In genomic region chr11:27420722-27421572, GRCh38 we compare ENCODE assay signal across 1 cellular context.
TF ChIP-seq lines count a peak whose summit lies in the region.

No MANE protein-coding gene starts in this region.

TF ChIP-seq in K562, 482 proteins besides CTCF, POLR2A, EP300 and RAD21 (continued from another document and continues in another):
- TF ChIP-seq MITF (IDR thresholded peaks at IDR 0.05) = 0 out of 2 replicates have a peak, but pooled peaks have one; percentile 51
- TF ChIP-seq ZBTB26 (CRISPR knock-in tag; IDR thresholded peaks at IDR 0.05) = 0 out of 2 replicates have a peak, but pooled peaks have one; percentile 21
- no peak for TF ChIP-seq PTBP1 (IDR thresholded peaks at IDR 0.05; ENCODE audit: low read depth, low read length)
- TF ChIP-seq AFF4 (CRISPR knock-in tag; IDR thresholded peaks at IDR 0.05) = 0 out of 2 replicates have a peak, but pooled peaks have one; percentile 46
- no peak for TF ChIP-seq RBM25 (IDR thresholded peaks at IDR 0.05; ENCODE audit: low read depth, low read length, severe bottlenecking)
- TF ChIP-seq NELFE (IDR thresholded peaks at IDR 0.05; ENCODE audit: insufficient read depth, insufficient read length) = no peak
- TF ChIP-seq TAF7 (tag; IDR thresholded peaks at IDR 0.05) = no peak
- TF ChIP-seq ZNF121 (CRISPR knock-in tag; conservative IDR thresholded peaks at IDR 0.05) = no peak
- peak; percentile 96 for TF ChIP-seq LEF1 (IDR thresholded peaks at IDR 0.05)
- TF ChIP-seq SP2 (IDR thresholded peaks at IDR 0.05; ENCODE audit: extremely low read depth, low read depth, low read length, poor library complexity, severe bottlenecking) = no peak
- 0 out of 2 replicates have a peak, but pooled peaks have one; percentile 19 for TF ChIP-seq TRIM28 (IDR thresholded peaks at IDR 0.05)
- peak; percentile 23; the same call in 1 of the 2 replicates for TF ChIP-seq ZNF75A (CRISPR knock-in tag; IDR thresholded peaks at IDR 0.05)
- no peak for TF ChIP-seq RFX7 (CRISPR knock-in tag; IDR thresholded peaks at IDR 0.05)
- no peak for TF ChIP-seq NFXL1 (CRISPR knock-in tag; IDR thresholded peaks at IDR 0.05)
- TF ChIP-seq GATAD2A (IDR thresholded peaks at IDR 0.05) = peak; percentile 79; the same call in 1 of the 2 replicates
- TF ChIP-seq THRA (IDR thresholded peaks at IDR 0.05) = no peak
- TF ChIP-seq ZNF224 (CRISPR knock-in tag; IDR thresholded peaks at IDR 0.05) = no peak
- TF ChIP-seq ELF1 (tag; IDR thresholded peaks at IDR 0.05) = no peak
- TF ChIP-seq RBBP5 (IDR thresholded peaks at IDR 0.05; ENCODE audit: borderline replicate concordance, insufficient read depth, low read length, poor library complexity, severe bottlenecking) = no peak
- 0 out of 2 replicates have a peak, but pooled peaks have one; percentile 22 for TF ChIP-seq JUN (IDR thresholded peaks at IDR 0.05; ENCODE audit: borderline replicate concordance, low read depth, low read length)
- no peak for TF ChIP-seq JUN (CRISPR knock-in tag; IDR thresholded peaks at IDR 0.05; ENCODE audit: borderline replicate concordance)
- TF ChIP-seq SP1 (CRISPR knock-in tag; IDR thresholded peaks at IDR 0.05) = no peak
- peak; percentile 72 for TF ChIP-seq FOSL1 (tag; conservative IDR thresholded peaks at IDR 0.05)
- no peak for TF ChIP-seq KDM5B (IDR thresholded peaks at IDR 0.05; ENCODE audit: insufficient replicate concordance, low read depth, low read length)
- no peak for TF ChIP-seq U2AF1 (optimal IDR thresholded peaks at IDR 0.05; ENCODE audit: low read depth, low read length)
- TF ChIP-seq MEF2D (tag; conservative IDR thresholded peaks at IDR 0.05; ENCODE audit: low read depth) = no peak; the same call in 1 of the 2 replicates
- no peak for TF ChIP-seq ZNF445 (CRISPR knock-in tag; IDR thresholded peaks at IDR 0.05; ENCODE audit: low read depth)
- TF ChIP-seq ZNF146 (CRISPR knock-in tag; IDR thresholded peaks at IDR 0.05; ENCODE audit: unreplicated experiment) = no peak
- TF ChIP-seq ELF4 (CRISPR knock-in tag; IDR thresholded peaks at IDR 0.05) = peak; percentile 71; the same call in 1 of the 2 replicates
- TF ChIP-seq, protein P1, sequence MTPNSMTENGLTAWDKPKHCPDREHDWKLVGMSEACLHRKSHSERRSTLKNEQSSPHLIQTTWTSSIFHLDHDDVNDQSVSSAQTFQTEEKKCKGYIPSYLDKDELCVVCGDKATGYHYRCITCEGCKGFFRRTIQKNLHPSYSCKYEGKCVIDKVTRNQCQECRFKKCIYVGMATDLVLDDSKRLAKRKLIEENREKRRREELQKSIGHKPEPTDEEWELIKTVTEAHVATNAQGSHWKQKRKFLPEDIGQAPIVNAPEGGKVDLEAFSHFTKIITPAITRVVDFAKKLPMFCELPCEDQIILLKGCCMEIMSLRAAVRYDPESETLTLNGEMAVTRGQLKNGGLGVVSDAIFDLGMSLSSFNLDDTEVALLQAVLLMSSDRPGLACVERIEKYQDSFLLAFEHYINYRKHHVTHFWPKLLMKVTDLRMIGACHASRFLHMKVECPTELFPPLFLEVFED (CRISPR knock-in tag; conservative IDR thresholded peaks at IDR 0.05) = peak; percentile 71; the same call in 1 of the 2 replicates
- TF ChIP-seq ZC3H4 (CRISPR knock-in tag; IDR thresholded peaks at IDR 0.05; ENCODE audit: borderline replicate concordance) = no peak
- no peak for TF ChIP-seq ERF (CRISPR knock-in tag; IDR thresholded peaks at IDR 0.05)
- no peak for TF ChIP-seq XRCC3 (IDR thresholded peaks at IDR 0.05)
- TF ChIP-seq FOXJ2 (tag; IDR thresholded peaks at IDR 0.05) = peak; percentile 80; the same call in 1 of the 2 replicates
- TF ChIP-seq PCBP1 (IDR thresholded peaks at IDR 0.05; ENCODE audit: low read depth, low read length, poor library complexity, severe bottlenecking) = no peak
- no peak for TF ChIP-seq TSC22D4 (tag; IDR thresholded peaks at IDR 0.05)
- TF ChIP-seq FOXM1 (IDR thresholded peaks at IDR 0.05; ENCODE audit: low read depth) = peak; percentile 97
- TF ChIP-seq FOXM1 (CRISPR knock-in tag; IDR thresholded peaks at IDR 0.05; ENCODE audit: low read depth) = no peak
- no peak for TF ChIP-seq MED1 (CRISPR knock-in tag; IDR thresholded peaks at IDR 0.05; ENCODE audit: borderline replicate concordance)
- TF ChIP-seq EWSR1 (IDR thresholded peaks at IDR 0.05; ENCODE audit: borderline replicate concordance, low read depth, partially characterized antibody) = no peak
- no peak for TF ChIP-seq FOXK2 (conservative IDR thresholded peaks at IDR 0.05 in 1 of 2, IDR thresholded peaks at IDR 0.05 in 1 of 2; ENCODE audit: low read depth in 2 of 2)
- TF ChIP-seq ZKSCAN3 (CRISPR knock-in tag; IDR thresholded peaks at IDR 0.05) = no peak
- no peak for TF ChIP-seq ZC3H11A (IDR thresholded peaks at IDR 0.05; ENCODE audit: low read depth, low read length)
- TF ChIP-seq ATF1 (CRISPR knock-in tag; IDR thresholded peaks at IDR 0.05) = no peak
- peak; percentile 66 for TF ChIP-seq ATF1 (tag; IDR thresholded peaks at IDR 0.05)
- TF ChIP-seq, protein P2, sequence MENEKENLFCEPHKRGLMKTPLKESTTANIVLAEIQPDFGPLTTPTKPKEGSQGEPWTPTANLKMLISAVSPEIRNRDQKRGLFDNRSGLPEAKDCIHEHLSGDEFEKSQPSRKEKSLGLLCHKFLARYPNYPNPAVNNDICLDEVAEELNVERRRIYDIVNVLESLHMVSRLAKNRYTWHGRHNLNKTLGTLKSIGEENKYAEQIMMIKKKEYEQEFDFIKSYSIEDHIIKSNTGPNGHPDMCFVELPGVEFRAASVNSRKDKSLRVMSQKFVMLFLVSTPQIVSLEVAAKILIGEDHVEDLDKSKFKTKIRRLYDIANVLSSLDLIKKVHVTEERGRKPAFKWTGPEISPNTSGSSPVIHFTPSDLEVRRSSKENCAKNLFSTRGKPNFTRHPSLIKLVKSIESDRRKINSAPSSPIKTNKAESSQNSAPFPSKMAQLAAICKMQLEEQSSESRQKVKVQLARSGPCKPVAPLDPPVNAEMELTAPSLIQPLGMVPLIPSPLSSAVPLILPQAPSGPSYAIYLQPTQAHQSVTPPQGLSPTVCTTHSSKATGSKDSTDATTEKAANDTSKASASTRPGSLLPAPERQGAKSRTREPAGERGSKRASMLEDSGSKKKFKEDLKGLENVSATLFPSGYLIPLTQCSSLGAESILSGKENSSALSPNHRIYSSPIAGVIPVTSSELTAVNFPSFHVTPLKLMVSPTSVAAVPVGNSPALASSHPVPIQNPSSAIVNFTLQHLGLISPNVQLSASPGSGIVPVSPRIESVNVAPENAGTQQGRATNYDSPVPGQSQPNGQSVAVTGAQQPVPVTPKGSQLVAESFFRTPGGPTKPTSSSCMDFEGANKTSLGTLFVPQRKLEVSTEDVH (IDR thresholded peaks at IDR 0.05; ENCODE audit: low read depth, partially characterized antibody) = no peak
- TF ChIP-seq SOX6 (IDR thresholded peaks at IDR 0.05) = peak; percentile 97
- TF ChIP-seq DACH1 (IDR thresholded peaks at IDR 0.05; ENCODE audit: partially characterized antibody) = peak; percentile 53
- TF ChIP-seq, protein P3, sequence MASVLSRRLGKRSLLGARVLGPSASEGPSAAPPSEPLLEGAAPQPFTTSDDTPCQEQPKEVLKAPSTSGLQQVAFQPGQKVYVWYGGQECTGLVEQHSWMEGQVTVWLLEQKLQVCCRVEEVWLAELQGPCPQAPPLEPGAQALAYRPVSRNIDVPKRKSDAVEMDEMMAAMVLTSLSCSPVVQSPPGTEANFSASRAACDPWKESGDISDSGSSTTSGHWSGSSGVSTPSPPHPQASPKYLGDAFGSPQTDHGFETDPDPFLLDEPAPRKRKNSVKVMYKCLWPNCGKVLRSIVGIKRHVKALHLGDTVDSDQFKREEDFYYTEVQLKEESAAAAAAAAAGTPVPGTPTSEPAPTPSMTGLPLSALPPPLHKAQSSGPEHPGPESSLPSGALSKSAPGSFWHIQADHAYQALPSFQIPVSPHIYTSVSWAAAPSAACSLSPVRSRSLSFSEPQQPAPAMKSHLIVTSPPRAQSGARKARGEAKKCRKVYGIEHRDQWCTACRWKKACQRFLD (CRISPR knock-in tag; IDR thresholded peaks at IDR 0.05) = peak; percentile 79; the same call in 1 of the 2 replicates
- TF ChIP-seq KLF6 (CRISPR knock-in tag; IDR thresholded peaks at IDR 0.05; ENCODE audit: borderline replicate concordance) = no peak; the same call in 1 of the 2 replicates
- TF ChIP-seq ZNF589 (CRISPR knock-in tag; IDR thresholded peaks at IDR 0.05; ENCODE audit: low read depth) = peak; percentile 77; the same call in 1 of the 2 replicates
- no peak for TF ChIP-seq ETS2 (tag; IDR thresholded peaks at IDR 0.05; ENCODE audit: borderline replicate concordance, poor library complexity, severe bottlenecking)
- no peak for TF ChIP-seq TGIF2 (CRISPR knock-in tag; IDR thresholded peaks at IDR 0.05)
- TF ChIP-seq ZFP36 (IDR thresholded peaks at IDR 0.05; ENCODE audit: low read depth, low read length, partially characterized antibody) = no peak
- TF ChIP-seq, protein P4, sequence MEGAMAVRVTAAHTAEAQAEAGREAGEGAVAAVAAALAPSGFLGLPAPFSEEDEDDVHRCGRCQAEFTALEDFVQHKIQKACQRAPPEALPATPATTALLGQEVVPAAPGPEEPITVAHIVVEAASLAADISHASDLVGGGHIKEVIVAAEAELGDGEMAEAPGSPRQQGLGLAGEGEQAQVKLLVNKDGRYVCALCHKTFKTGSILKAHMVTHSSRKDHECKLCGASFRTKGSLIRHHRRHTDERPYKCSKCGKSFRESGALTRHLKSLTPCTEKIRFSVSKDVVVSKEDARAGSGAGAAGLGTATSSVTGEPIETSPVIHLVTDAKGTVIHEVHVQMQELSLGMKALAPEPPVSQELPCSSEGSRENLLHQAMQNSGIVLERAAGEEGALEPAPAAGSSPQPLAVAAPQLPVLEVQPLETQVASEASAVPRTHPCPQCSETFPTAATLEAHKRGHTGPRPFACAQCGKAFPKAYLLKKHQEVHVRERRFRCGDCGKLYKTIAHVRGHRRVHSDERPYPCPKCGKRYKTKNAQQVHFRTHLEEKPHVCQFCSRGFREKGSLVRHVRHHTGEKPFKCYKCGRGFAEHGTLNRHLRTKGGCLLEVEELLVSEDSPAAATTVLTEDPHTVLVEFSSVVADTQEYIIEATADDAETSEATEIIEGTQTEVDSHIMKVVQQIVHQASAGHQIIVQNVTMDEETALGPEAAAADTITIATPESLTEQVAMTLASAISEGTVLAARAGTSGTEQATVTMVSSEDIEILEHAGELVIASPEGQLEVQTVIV (CRISPR knock-in tag; IDR thresholded peaks at IDR 0.05; ENCODE audit: borderline replicate concordance) = no peak
- TF ChIP-seq SMAD3 (CRISPR knock-in tag; conservative IDR thresholded peaks at IDR 0.05) = peak; percentile 85
